In the genomic region with DNA sequence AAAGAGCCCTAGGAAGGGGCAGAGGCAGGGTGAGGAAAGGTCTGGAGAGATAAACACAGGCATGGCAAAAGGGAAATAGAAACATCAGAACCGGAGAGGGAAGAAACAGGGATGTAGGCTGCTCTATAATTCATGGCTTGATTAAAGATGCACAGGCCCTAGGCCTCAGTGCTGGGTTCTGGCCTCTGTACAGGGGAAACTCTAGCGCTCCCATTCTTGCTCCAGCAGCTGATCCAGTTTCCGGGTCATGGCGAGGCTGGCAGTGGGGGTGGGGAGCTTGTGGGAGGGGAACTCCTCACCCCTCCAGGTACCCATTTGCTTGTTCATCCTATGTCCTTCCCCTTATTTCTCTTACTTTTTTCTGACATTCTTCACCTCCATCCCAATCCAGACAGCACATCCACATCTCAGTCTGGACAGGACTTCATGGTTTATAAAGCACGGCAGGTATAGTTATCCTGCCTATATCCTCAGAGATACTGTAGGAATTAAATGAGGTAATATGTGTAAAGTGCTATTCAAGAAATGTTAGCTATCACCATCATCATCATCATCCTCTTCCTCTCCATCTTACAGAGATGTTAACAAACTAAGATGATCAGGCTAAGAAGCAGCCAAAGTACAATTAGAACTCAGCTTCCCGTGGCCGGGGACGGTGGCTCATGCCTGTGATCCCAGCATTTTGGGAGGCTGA, we compare ENCODE assay signal across 12 cellular contexts. TPM values are rescaled to one million over a fixed set of nuclear protein-coding genes. Genes with fewer than 3 reads are reported as not detected.
DNase-seq lines count a peak whose midpoint lies in the region; ATAC-seq lines count a peak whose summit lies in the region.
"Had no signal": no experiment of that assay in that cellular context is flagged by ENCODE, and none has a peak within 500 bp of the region (broad histone marks: within the 10 kb centered on the region; RNA-seq: fewer than 3 reads in every experiment).

No MANE protein-coding gene starts in this region.

- H3K36me3 ChIP-seq in esophagus (ENCODE audit: control insufficient read depth in 2 of 2, insufficient read depth in 2 of 2, low read length in 1 of 2) = peaks cover 0 to 18% of the 10 kb centered on the region in 2 donors
- H3K36me3 ChIP-seq in skeletal muscle tissue (ENCODE audit: control insufficient read depth in 3 of 3, insufficient read depth in 3 of 3, low read length in 3 of 3) = peaks cover 3 to 7% (median 4%) of the 10 kb centered on the region in 3 donors
- H3K36me3 ChIP-seq: neural progenitor cell had no signal

- no peak overlapping the region for H3K4me3 ChIP-seq in esophagus (ENCODE audit: low read depth in 1 of 2, low read length in 2 of 2)
- no peak overlapping the region for H3K4me3 ChIP-seq in skeletal muscle tissue (ENCODE audit: low read length in 3 of 3)
- H3K4me3 ChIP-seq: neural progenitor cell had no signal

- WGBS in esophagus, 2 donors = 48 to 52% methylated on average over 8 of the region's 8 CpGs

- H3K27ac ChIP-seq in esophagus (ENCODE audit: low read depth in 2 of 2, low read length in 1 of 2) (peak overlapping the region; percentile 23 to 81), skeletal muscle tissue (ENCODE audit: low read depth, low read length) (peak overlapping the region; percentile 72)
- H3K27ac ChIP-seq: neural progenitor cell had no signal

- H3K9ac ChIP-seq in skeletal muscle tissue (ENCODE audit: low read depth in 1 of 3, low read length in 3 of 3) = peak overlapping the region in 2 of 3 donors; percentile 52 to 57
- H3K9ac ChIP-seq: neural progenitor cell had no signal

- peak; percentile 88 for DNase-seq in NCI-H1092 (lab: John Stamatoyannopoulos, UW)
- no peak for DNase-seq in NCI-H1092 treated with DMSO at 0.1 percent for 48 hours (lab: John Stamatoyannopoulos, UW)
- peak; percentile 37 to 52 for DNase-seq in Kasumi-1 (lab: John Stamatoyannopoulos, UW)
- no peak for DNase-seq in NCI-H2171 treated with DMSO at 0.1 percent for 48 hours (lab: John Stamatoyannopoulos, UW)
- no peak for DNase-seq in SKM-1 (lab: John Stamatoyannopoulos, UW; ENCODE audit: unreplicated experiment)
- DNase-seq: 8988T had no signal

- H3K4me1 ChIP-seq in esophagus (ENCODE audit: control insufficient read depth in 2 of 2, insufficient read depth in 2 of 2, low read length in 1 of 2) (peaks cover 4 to 22% of the 10 kb centered on the region in 2 donors), skeletal muscle tissue (ENCODE audit: control insufficient read depth in 3 of 3, insufficient read depth in 3 of 3, low read length in 3 of 3) (peaks cover 63 to 76% (median 65%) of the 10 kb centered on the region in 3 donors)

- H3K9me3 ChIP-seq in esophagus (ENCODE audit: control insufficient read depth in 2 of 2, insufficient read depth in 1 of 2, low read depth in 1 of 2, low read length in 1 of 2) (no peaks in the 10 kb centered on the region), skeletal muscle tissue (ENCODE audit: control insufficient read depth in 3 of 3, low read length in 3 of 3) (no peaks in the 10 kb centered on the region)

- ATAC-seq in GM19397 (IDR thresholded peaks at IDR 0.05; ENCODE audit: unreplicated experiment) = no peak

- H3K27me3 ChIP-seq in esophagus (ENCODE audit: control insufficient read depth in 1 of 2, insufficient read depth in 2 of 2, low read length in 2 of 2) (no peaks in the 10 kb centered on the region), skeletal muscle tissue (ENCODE audit: control insufficient read depth in 3 of 3, insufficient read depth in 3 of 3, low read length in 3 of 3) (no peaks in the 10 kb centered on the region)

RNA-seq across cellular contexts. Expression of a gene that starts 8.0 kb away (rescaled TPM):
- polyA plus RNA-seq in esophagus = under 1 TPM; 0.29 TPM
- not detected for total RNA-seq in skeletal muscle tissue
- total RNA-seq: bronchial epithelial cell, kidney epithelial cell had no signal

RNA-seq across cellular contexts. Expression of a gene that starts 12.3 kb away (rescaled TPM):
- 10 to 100 TPM; 44.6 to 49.9 TPM for polyA plus RNA-seq in esophagus
- 3.7 TPM for total RNA-seq in skeletal muscle tissue

RNA-seq across cellular contexts. Expression of a gene that starts 46.8 kb away (rescaled TPM):
- polyA plus RNA-seq in esophagus = 10 to 100 TPM; 20.0 to 42.8 TPM
- 78.8 TPM for total RNA-seq in skeletal muscle tissue

RNA-seq across cellular contexts. Expression of a gene that starts 47.3 kb away (rescaled TPM):
- polyA plus RNA-seq in esophagus = 10 to 100 TPM; 48.8 to 85.0 TPM
- 62.6 TPM for total RNA-seq in skeletal muscle tissue

Comparison
In these comparisons a context has a peak if more than half of its experiments do, and no peak if none do; other contexts are left out.
1. DNase-seq: peak in NCI-H1092 (single experiment) and Kasumi-1 (2 of 2); none in NCI-H1092 treated with DMSO at 0.1 percent for 48 hours (single experiment), NCI-H2171 treated with DMSO at 0.1 percent for 48 hours (single experiment) and SKM-1 (single experiment).